Comparison of ENCODE assay signal across 1 cellular context in the genomic region with DNA sequence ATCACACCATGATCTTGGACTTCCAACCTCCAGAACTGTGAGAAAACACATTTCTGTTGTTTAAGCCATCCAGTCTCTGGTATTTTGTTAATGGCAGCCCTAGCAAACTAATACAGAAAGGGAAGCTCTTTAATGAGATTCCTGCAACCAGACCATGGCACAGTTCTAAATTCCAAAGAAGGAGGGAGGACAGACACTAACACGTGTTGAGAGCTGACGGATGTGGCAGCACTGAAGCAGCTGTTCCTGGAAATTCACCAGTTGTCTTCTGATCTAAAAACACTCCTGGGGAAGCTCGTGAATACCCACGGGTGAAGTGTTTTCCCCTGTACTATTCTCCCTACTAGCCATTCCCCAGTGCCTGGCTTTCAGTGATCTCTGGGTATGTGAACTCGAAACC.
TF ChIP-seq lines count a peak whose summit lies in the region.

No MANE protein-coding gene starts in this region.

TF ChIP-seq in K562, 482 proteins besides CTCF, POLR2A, EP300 and RAD21 (continued from another document and continues in another):
- TF ChIP-seq DEAF1 (CRISPR knock-in tag; IDR thresholded peaks at IDR 0.05) (no peak), L3MBTL2 (IDR thresholded peaks at IDR 0.05) (peak; percentile 36; the same call in 1 of the 2 replicates), HNRNPUL1 (IDR thresholded peaks at IDR 0.05; ENCODE audit: low read length) (no peak), DACH1 (IDR thresholded peaks at IDR 0.05; ENCODE audit: partially characterized antibody) (no peak), SREBF1 (IDR thresholded peaks at IDR 0.05; ENCODE audit: borderline replicate concordance, low read depth, low read length) (no peak), ETV1 (tag; conservative IDR thresholded peaks at IDR 0.05; ENCODE audit: low read depth) (peak; percentile 43; the same call in 1 of the 2 replicates), KDM4B (IDR thresholded peaks at IDR 0.05; ENCODE audit: borderline replicate concordance in 2 of 2, low read depth in 1 of 2) (no peak), LARP7 (IDR thresholded peaks at IDR 0.05) (no peak), KAT8 (IDR thresholded peaks at IDR 0.05; ENCODE audit: low read depth) (no peak), FOXJ2 (tag; IDR thresholded peaks at IDR 0.05) (no peak), DMBX1 (CRISPR knock-in tag; IDR thresholded peaks at IDR 0.05; ENCODE audit: borderline replicate concordance) (0 out of 2 replicates have a peak, but pooled peaks have one; percentile 21), KLF16 (IDR thresholded peaks at IDR 0.05) (no peak), KLF13 (tag; IDR thresholded peaks at IDR 0.05; ENCODE audit: borderline replicate concordance, low read depth) (no peak), HOXB6 (CRISPR knock-in tag; IDR thresholded peaks at IDR 0.05; ENCODE audit: borderline replicate concordance) (no peak), ZNF121 (CRISPR knock-in tag; conservative IDR thresholded peaks at IDR 0.05) (no peak), CXXC5 (CRISPR knock-in tag; IDR thresholded peaks at IDR 0.05) (peak; percentile 29; the same call in 1 of the 2 replicates), ZNF24 (IDR thresholded peaks at IDR 0.05) (no peak), BDP1 (IDR thresholded peaks at IDR 0.05; ENCODE audit: insufficient read depth, insufficient read length) (no peak), ARHGAP35 (IDR thresholded peaks at IDR 0.05; ENCODE audit: partially characterized antibody) (no peak), PKNOX1 (IDR thresholded peaks at IDR 0.05) (no peak), NR2C1 (IDR thresholded peaks at IDR 0.05) (no peak), NR2C1 (tag; IDR thresholded peaks at IDR 0.05) (no peak), ZNF586 (CRISPR knock-in tag; conservative IDR thresholded peaks at IDR 0.05) (no peak), TAF9B (IDR thresholded peaks at IDR 0.05; ENCODE audit: partially characterized antibody) (no peak), MBD1 (CRISPR knock-in tag; IDR thresholded peaks at IDR 0.05) (no peak), NCOR1 (IDR thresholded peaks at IDR 0.05) (no peak), PCBP2 (IDR thresholded peaks at IDR 0.05; ENCODE audit: low read depth, low read length, poor library complexity, severe bottlenecking) (no peak), TBP (optimal IDR thresholded peaks at IDR 0.05; ENCODE audit: low read depth, low read length) (no peak), ZNF740 (CRISPR knock-in tag; IDR thresholded peaks at IDR 0.05) (no peak), ZNF740 (tag; IDR thresholded peaks at IDR 0.05) (no peak), ZBTB9 (CRISPR knock-in tag; IDR thresholded peaks at IDR 0.05) (no peak), XRCC3 (IDR thresholded peaks at IDR 0.05) (no peak), SIN3B (IDR thresholded peaks at IDR 0.05; ENCODE audit: low read depth) (no peak), SMAD3 (CRISPR knock-in tag; conservative IDR thresholded peaks at IDR 0.05) (no peak)
- TF ChIP-seq, protein P1, sequence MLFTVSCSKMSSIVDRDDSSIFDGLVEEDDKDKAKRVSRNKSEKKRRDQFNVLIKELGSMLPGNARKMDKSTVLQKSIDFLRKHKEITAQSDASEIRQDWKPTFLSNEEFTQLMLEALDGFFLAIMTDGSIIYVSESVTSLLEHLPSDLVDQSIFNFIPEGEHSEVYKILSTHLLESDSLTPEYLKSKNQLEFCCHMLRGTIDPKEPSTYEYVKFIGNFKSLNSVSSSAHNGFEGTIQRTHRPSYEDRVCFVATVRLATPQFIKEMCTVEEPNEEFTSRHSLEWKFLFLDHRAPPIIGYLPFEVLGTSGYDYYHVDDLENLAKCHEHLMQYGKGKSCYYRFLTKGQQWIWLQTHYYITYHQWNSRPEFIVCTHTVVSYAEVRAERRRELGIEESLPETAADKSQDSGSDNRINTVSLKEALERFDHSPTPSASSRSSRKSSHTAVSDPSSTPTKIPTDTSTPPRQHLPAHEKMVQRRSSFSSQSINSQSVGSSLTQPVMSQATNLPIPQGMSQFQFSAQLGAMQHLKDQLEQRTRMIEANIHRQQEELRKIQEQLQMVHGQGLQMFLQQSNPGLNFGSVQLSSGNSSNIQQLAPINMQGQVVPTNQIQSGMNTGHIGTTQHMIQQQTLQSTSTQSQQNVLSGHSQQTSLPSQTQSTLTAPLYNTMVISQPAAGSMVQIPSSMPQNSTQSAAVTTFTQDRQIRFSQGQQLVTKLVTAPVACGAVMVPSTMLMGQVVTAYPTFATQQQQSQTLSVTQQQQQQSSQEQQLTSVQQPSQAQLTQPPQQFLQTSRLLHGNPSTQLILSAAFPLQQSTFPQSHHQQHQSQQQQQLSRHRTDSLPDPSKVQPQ (CRISPR knock-in tag; IDR thresholded peaks at IDR 0.05; ENCODE audit: borderline replicate concordance): peak; percentile 58; the same call in 1 of the 2 replicates
- TF ChIP-seq, protein P2, sequence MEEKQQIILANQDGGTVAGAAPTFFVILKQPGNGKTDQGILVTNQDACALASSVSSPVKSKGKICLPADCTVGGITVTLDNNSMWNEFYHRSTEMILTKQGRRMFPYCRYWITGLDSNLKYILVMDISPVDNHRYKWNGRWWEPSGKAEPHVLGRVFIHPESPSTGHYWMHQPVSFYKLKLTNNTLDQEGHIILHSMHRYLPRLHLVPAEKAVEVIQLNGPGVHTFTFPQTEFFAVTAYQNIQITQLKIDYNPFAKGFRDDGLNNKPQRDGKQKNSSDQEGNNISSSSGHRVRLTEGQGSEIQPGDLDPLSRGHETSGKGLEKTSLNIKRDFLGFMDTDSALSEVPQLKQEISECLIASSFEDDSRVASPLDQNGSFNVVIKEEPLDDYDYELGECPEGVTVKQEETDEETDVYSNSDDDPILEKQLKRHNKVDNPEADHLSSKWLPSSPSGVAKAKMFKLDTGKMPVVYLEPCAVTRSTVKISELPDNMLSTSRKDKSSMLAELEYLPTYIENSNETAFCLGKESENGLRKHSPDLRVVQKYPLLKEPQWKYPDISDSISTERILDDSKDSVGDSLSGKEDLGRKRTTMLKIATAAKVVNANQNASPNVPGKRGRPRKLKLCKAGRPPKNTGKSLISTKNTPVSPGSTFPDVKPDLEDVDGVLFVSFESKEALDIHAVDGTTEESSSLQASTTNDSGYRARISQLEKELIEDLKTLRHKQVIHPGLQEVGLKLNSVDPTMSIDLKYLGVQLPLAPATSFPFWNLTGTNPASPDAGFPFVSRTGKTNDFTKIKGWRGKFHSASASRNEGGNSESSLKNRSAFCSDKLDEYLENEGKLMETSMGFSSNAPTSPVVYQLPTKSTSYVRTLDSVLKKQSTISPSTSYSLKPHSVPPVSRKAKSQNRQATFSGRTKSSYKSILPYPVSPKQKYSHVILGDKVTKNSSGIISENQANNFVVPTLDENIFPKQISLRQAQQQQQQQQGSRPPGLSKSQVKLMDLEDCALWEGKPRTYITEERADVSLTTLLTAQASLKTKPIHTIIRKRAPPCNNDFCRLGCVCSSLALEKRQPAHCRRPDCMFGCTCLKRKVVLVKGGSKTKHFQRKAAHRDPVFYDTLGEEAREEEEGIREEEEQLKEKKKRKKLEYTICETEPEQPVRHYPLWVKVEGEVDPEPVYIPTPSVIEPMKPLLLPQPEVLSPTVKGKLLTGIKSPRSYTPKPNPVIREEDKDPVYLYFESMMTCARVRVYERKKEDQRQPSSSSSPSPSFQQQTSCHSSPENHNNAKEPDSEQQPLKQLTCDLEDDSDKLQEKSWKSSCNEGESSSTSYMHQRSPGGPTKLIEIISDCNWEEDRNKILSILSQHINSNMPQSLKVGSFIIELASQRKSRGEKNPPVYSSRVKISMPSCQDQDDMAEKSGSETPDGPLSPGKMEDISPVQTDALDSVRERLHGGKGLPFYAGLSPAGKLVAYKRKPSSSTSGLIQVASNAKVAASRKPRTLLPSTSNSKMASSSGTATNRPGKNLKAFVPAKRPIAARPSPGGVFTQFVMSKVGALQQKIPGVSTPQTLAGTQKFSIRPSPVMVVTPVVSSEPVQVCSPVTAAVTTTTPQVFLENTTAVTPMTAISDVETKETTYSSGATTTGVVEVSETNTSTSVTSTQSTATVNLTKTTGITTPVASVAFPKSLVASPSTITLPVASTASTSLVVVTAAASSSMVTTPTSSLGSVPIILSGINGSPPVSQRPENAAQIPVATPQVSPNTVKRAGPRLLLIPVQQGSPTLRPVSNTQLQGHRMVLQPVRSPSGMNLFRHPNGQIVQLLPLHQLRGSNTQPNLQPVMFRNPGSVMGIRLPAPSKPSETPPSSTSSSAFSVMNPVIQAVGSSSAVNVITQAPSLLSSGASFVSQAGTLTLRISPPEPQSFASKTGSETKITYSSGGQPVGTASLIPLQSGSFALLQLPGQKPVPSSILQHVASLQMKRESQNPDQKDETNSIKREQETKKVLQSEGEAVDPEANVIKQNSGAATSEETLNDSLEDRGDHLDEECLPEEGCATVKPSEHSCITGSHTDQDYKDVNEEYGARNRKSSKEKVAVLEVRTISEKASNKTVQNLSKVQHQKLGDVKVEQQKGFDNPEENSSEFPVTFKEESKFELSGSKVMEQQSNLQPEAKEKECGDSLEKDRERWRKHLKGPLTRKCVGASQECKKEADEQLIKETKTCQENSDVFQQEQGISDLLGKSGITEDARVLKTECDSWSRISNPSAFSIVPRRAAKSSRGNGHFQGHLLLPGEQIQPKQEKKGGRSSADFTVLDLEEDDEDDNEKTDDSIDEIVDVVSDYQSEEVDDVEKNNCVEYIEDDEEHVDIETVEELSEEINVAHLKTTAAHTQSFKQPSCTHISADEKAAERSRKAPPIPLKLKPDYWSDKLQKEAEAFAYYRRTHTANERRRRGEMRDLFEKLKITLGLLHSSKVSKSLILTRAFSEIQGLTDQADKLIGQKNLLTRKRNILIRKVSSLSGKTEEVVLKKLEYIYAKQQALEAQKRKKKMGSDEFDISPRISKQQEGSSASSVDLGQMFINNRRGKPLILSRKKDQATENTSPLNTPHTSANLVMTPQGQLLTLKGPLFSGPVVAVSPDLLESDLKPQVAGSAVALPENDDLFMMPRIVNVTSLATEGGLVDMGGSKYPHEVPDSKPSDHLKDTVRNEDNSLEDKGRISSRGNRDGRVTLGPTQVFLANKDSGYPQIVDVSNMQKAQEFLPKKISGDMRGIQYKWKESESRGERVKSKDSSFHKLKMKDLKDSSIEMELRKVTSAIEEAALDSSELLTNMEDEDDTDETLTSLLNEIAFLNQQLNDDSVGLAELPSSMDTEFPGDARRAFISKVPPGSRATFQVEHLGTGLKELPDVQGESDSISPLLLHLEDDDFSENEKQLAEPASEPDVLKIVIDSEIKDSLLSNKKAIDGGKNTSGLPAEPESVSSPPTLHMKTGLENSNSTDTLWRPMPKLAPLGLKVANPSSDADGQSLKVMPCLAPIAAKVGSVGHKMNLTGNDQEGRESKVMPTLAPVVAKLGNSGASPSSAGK (IDR thresholded peaks at IDR 0.05): peak; percentile 56
- TF ChIP-seq, protein P3, sequence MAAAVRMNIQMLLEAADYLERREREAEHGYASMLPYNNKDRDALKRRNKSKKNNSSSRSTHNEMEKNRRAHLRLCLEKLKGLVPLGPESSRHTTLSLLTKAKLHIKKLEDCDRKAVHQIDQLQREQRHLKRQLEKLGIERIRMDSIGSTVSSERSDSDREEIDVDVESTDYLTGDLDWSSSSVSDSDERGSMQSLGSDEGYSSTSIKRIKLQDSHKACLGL (CRISPR knock-in tag; IDR thresholded peaks at IDR 0.05; ENCODE audit: borderline replicate concordance, poor library complexity, severe bottlenecking): no peak
